In the genomic region with DNA sequence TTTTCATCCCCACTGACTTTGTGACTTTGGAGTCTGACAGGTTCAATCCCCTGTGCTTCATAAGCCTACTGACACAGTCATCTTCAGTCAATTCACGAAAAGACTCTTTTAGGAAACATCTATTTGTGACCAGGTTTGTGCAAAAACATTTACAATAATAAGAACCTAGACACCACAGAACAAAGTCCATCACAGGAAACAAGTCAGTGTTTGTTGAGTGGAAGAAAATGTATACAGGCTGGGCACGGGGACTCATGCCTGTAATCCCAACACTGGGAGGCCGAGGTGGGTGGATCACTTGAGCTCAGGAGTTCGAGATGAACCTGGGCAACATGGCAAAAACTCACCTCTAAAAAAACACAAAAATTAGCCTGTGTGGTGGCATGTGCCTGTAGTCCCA, we compare ENCODE assay signal across 1 cellular context.
TF ChIP-seq lines count a peak whose summit lies in the region.

No MANE protein-coding gene starts in this region.

TF ChIP-seq in HepG2, 621 proteins besides CTCF, POLR2A, EP300 and RAD21 (continued from another document and continues in another):
- TF ChIP-seq, protein P1, sequence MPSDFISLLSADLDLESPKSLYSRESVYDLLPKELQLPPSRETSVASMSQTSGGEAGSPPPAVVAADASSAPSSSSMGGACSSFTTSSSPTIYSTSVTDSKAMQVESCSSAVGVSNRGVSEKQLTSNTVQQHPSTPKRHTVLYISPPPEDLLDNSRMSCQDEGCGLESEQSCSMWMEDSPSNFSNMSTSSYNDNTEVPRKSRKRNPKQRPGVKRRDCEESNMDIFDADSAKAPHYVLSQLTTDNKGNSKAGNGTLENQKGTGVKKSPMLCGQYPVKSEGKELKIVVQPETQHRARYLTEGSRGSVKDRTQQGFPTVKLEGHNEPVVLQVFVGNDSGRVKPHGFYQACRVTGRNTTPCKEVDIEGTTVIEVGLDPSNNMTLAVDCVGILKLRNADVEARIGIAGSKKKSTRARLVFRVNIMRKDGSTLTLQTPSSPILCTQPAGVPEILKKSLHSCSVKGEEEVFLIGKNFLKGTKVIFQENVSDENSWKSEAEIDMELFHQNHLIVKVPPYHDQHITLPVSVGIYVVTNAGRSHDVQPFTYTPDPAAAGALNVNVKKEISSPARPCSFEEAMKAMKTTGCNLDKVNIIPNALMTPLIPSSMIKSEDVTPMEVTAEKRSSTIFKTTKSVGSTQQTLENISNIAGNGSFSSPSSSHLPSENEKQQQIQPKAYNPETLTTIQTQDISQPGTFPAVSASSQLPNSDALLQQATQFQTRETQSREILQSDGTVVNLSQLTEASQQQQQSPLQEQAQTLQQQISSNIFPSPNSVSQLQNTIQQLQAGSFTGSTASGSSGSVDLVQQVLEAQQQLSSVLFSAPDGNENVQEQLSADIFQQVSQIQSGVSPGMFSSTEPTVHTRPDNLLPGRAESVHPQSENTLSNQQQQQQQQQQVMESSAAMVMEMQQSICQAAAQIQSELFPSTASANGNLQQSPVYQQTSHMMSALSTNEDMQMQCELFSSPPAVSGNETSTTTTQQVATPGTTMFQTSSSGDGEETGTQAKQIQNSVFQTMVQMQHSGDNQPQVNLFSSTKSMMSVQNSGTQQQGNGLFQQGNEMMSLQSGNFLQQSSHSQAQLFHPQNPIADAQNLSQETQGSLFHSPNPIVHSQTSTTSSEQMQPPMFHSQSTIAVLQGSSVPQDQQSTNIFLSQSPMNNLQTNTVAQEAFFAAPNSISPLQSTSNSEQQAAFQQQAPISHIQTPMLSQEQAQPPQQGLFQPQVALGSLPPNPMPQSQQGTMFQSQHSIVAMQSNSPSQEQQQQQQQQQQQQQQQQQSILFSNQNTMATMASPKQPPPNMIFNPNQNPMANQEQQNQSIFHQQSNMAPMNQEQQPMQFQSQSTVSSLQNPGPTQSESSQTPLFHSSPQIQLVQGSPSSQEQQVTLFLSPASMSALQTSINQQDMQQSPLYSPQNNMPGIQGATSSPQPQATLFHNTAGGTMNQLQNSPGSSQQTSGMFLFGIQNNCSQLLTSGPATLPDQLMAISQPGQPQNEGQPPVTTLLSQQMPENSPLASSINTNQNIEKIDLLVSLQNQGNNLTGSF (CRISPR knock-in tag; IDR thresholded peaks at IDR 0.05) = no peak
- TF ChIP-seq ELF3 (CRISPR knock-in tag; IDR thresholded peaks at IDR 0.05) = peak; percentile 38; the same call in 1 of the 2 replicates
- TF ChIP-seq CBFB (CRISPR knock-in tag; IDR thresholded peaks at IDR 0.05) = no peak
- no peak for TF ChIP-seq NCOR1 (IDR thresholded peaks at IDR 0.05; ENCODE audit: borderline replicate concordance, low read length)
- TF ChIP-seq ZNF629 (CRISPR knock-in tag; conservative IDR thresholded peaks at IDR 0.05) = no peak
- TF ChIP-seq ZNF317 (CRISPR knock-in tag; IDR thresholded peaks at IDR 0.05) = peak; percentile 44; the same call in 1 of the 2 replicates
- TF ChIP-seq ZFP62 (CRISPR knock-in tag; IDR thresholded peaks at IDR 0.05) = no peak
- no peak for TF ChIP-seq DNMT1 (CRISPR knock-in tag; IDR thresholded peaks at IDR 0.05)
- TF ChIP-seq, protein P2, sequence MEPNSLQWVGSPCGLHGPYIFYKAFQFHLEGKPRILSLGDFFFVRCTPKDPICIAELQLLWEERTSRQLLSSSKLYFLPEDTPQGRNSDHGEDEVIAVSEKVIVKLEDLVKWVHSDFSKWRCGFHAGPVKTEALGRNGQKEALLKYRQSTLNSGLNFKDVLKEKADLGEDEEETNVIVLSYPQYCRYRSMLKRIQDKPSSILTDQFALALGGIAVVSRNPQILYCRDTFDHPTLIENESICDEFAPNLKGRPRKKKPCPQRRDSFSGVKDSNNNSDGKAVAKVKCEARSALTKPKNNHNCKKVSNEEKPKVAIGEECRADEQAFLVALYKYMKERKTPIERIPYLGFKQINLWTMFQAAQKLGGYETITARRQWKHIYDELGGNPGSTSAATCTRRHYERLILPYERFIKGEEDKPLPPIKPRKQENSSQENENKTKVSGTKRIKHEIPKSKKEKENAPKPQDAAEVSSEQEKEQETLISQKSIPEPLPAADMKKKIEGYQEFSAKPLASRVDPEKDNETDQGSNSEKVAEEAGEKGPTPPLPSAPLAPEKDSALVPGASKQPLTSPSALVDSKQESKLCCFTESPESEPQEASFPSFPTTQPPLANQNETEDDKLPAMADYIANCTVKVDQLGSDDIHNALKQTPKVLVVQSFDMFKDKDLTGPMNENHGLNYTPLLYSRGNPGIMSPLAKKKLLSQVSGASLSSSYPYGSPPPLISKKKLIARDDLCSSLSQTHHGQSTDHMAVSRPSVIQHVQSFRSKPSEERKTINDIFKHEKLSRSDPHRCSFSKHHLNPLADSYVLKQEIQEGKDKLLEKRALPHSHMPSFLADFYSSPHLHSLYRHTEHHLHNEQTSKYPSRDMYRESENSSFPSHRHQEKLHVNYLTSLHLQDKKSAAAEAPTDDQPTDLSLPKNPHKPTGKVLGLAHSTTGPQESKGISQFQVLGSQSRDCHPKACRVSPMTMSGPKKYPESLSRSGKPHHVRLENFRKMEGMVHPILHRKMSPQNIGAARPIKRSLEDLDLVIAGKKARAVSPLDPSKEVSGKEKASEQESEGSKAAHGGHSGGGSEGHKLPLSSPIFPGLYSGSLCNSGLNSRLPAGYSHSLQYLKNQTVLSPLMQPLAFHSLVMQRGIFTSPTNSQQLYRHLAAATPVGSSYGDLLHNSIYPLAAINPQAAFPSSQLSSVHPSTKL (CRISPR knock-in tag; IDR thresholded peaks at IDR 0.05) = peak; percentile 87
- TF ChIP-seq, protein P3, sequence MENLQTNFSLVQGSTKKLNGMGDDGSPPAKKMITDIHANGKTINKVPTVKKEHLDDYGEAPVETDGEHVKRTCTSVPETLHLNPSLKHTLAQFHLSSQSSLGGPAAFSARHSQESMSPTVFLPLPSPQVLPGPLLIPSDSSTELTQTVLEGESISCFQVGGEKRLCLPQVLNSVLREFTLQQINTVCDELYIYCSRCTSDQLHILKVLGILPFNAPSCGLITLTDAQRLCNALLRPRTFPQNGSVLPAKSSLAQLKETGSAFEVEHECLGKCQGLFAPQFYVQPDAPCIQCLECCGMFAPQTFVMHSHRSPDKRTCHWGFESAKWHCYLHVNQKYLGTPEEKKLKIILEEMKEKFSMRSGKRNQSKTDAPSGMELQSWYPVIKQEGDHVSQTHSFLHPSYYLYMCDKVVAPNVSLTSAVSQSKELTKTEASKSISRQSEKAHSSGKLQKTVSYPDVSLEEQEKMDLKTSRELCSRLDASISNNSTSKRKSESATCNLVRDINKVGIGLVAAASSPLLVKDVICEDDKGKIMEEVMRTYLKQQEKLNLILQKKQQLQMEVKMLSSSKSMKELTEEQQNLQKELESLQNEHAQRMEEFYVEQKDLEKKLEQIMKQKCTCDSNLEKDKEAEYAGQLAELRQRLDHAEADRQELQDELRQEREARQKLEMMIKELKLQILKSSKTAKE (CRISPR knock-in tag; IDR thresholded peaks at IDR 0.05; ENCODE audit: borderline replicate concordance) = no peak
- 0 out of 2 replicates have a peak, but pooled peaks have one; percentile 44 for TF ChIP-seq ZFP36L1 (CRISPR knock-in tag; IDR thresholded peaks at IDR 0.05)
- no peak for TF ChIP-seq KMT2B (CRISPR knock-in tag; IDR thresholded peaks at IDR 0.05)
- no peak for TF ChIP-seq ZNF468 (CRISPR knock-in tag; IDR thresholded peaks at IDR 0.05)
- TF ChIP-seq TMF1 (CRISPR knock-in tag; IDR thresholded peaks at IDR 0.05; ENCODE audit: low read depth) = no peak
- TF ChIP-seq, protein P4, sequence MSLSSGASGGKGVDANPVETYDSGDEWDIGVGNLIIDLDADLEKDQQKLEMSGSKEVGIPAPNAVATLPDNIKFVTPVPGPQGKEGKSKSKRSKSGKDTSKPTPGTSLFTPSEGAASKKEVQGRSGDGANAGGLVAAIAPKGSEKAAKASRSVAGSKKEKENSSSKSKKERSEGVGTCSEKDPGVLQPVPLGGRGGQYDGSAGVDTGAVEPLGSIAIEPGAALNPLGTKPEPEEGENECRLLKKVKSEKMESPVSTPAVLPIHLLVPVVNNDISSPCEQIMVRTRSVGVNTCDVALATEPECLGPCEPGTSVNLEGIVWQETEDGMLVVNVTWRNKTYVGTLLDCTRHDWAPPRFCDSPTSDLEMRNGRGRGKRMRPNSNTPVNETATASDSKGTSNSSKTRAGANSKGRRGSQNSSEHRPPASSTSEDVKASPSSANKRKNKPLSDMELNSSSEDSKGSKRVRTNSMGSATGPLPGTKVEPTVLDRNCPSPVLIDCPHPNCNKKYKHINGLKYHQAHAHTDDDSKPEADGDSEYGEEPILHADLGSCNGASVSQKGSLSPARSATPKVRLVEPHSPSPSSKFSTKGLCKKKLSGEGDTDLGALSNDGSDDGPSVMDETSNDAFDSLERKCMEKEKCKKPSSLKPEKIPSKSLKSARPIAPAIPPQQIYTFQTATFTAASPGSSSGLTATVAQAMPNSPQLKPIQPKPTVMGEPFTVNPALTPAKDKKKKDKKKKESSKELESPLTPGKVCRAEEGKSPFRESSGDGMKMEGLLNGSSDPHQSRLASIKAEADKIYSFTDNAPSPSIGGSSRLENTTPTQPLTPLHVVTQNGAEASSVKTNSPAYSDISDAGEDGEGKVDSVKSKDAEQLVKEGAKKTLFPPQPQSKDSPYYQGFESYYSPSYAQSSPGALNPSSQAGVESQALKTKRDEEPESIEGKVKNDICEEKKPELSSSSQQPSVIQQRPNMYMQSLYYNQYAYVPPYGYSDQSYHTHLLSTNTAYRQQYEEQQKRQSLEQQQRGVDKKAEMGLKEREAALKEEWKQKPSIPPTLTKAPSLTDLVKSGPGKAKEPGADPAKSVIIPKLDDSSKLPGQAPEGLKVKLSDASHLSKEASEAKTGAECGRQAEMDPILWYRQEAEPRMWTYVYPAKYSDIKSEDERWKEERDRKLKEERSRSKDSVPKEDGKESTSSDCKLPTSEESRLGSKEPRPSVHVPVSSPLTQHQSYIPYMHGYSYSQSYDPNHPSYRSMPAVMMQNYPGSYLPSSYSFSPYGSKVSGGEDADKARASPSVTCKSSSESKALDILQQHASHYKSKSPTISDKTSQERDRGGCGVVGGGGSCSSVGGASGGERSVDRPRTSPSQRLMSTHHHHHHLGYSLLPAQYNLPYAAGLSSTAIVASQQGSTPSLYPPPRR (CRISPR knock-in tag; IDR thresholded peaks at IDR 0.05; ENCODE audit: borderline replicate concordance) = no peak
- no peak for TF ChIP-seq YEATS4 (CRISPR knock-in tag; IDR thresholded peaks at IDR 0.05; ENCODE audit: borderline replicate concordance)
- TF ChIP-seq TSC22D2 (CRISPR knock-in tag; IDR thresholded peaks at IDR 0.05; ENCODE audit: borderline replicate concordance) = no peak
- no peak for TF ChIP-seq U2AF1 (optimal IDR thresholded peaks at IDR 0.05; ENCODE audit: low read depth, low read length)
- no peak for TF ChIP-seq ZNF749 (CRISPR knock-in tag; IDR thresholded peaks at IDR 0.05; ENCODE audit: borderline replicate concordance)
- TF ChIP-seq PAX8 (CRISPR knock-in tag; IDR thresholded peaks at IDR 0.05; ENCODE audit: borderline replicate concordance) = no peak
- TF ChIP-seq ZSCAN9 (CRISPR knock-in tag; IDR thresholded peaks at IDR 0.05; ENCODE audit: borderline replicate concordance) = 0 out of 2 replicates have a peak, but pooled peaks have one; percentile 57
- no peak for TF ChIP-seq ZNF879 (CRISPR knock-in tag; IDR thresholded peaks at IDR 0.05)
- TF ChIP-seq TGIF2 (CRISPR knock-in tag; IDR thresholded peaks at IDR 0.05) = no peak
- TF ChIP-seq TEAD3 (CRISPR knock-in tag; optimal IDR thresholded peaks at IDR 0.05; ENCODE audit: borderline replicate concordance) = no peak
- TF ChIP-seq, protein P5, sequence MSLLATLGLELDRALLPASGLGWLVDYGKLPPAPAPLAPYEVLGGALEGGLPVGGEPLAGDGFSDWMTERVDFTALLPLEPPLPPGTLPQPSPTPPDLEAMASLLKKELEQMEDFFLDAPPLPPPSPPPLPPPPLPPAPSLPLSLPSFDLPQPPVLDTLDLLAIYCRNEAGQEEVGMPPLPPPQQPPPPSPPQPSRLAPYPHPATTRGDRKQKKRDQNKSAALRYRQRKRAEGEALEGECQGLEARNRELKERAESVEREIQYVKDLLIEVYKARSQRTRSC (CRISPR knock-in tag; IDR thresholded peaks at IDR 0.05; ENCODE audit: low read depth) = no peak
- TF ChIP-seq FOXK2 (IDR thresholded peaks at IDR 0.05) = no peak
- TF ChIP-seq, protein P6, sequence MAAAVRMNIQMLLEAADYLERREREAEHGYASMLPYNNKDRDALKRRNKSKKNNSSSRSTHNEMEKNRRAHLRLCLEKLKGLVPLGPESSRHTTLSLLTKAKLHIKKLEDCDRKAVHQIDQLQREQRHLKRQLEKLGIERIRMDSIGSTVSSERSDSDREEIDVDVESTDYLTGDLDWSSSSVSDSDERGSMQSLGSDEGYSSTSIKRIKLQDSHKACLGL (CRISPR knock-in tag; IDR thresholded peaks at IDR 0.05) = no peak
- TF ChIP-seq POLR2AphosphoS5 (IDR thresholded peaks at IDR 0.05; ENCODE audit: low read depth, low read length) = no peak
- TF ChIP-seq BCL6 (CRISPR knock-in tag; IDR thresholded peaks at IDR 0.05) = peak; percentile 76
- TF ChIP-seq PHB2 (IDR thresholded peaks at IDR 0.05; ENCODE audit: partially characterized antibody) = no peak
- no peak for TF ChIP-seq ZNF660 (CRISPR knock-in tag; IDR thresholded peaks at IDR 0.05; ENCODE audit: borderline replicate concordance, low read depth)
- no peak for TF ChIP-seq ONECUT2 (CRISPR knock-in tag; IDR thresholded peaks at IDR 0.05)
- TF ChIP-seq HDAC2 (CRISPR knock-in tag; IDR thresholded peaks at IDR 0.05) = peak; percentile 57; the same call in 1 of the 2 replicates
- no peak for TF ChIP-seq ARNT2 (CRISPR knock-in tag; IDR thresholded peaks at IDR 0.05; ENCODE audit: low read depth)
- TF ChIP-seq, protein P7, sequence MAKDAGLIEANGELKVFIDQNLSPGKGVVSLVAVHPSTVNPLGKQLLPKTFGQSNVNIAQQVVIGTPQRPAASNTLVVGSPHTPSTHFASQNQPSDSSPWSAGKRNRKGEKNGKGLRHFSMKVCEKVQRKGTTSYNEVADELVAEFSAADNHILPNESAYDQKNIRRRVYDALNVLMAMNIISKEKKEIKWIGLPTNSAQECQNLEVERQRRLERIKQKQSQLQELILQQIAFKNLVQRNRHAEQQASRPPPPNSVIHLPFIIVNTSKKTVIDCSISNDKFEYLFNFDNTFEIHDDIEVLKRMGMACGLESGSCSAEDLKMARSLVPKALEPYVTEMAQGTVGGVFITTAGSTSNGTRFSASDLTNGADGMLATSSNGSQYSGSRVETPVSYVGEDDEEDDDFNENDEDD (CRISPR knock-in tag; IDR thresholded peaks at IDR 0.05; ENCODE audit: borderline replicate concordance) = no peak
- no peak for TF ChIP-seq XRCC5 (optimal IDR thresholded peaks at IDR 0.05; ENCODE audit: low read length)
- no peak for TF ChIP-seq CC2D1A (CRISPR knock-in tag; IDR thresholded peaks at IDR 0.05)
- no peak for TF ChIP-seq ZNF251 (CRISPR knock-in tag; IDR thresholded peaks at IDR 0.05)
- TF ChIP-seq KAT7 (CRISPR knock-in tag; IDR thresholded peaks at IDR 0.05; ENCODE audit: borderline replicate concordance) = 0 out of 2 replicates have a peak, but pooled peaks have one; percentile 26
- TF ChIP-seq SSRP1 (CRISPR knock-in tag; IDR thresholded peaks at IDR 0.05) = peak; percentile 43; the same call in 1 of the 2 replicates
- no peak for TF ChIP-seq NR2F6 (IDR thresholded peaks at IDR 0.05)
- TF ChIP-seq NR2F6 (CRISPR knock-in tag; IDR thresholded peaks at IDR 0.05) = no peak
- no peak for TF ChIP-seq REL (CRISPR knock-in tag; conservative IDR thresholded peaks at IDR 0.05)
- no peak for TF ChIP-seq ZNF337 (CRISPR knock-in tag; IDR thresholded peaks at IDR 0.05; ENCODE audit: borderline replicate concordance, low read depth)
- TF ChIP-seq ZSCAN22 (CRISPR knock-in tag; IDR thresholded peaks at IDR 0.05) = no peak
- no peak for TF ChIP-seq GTF3A (CRISPR knock-in tag; conservative IDR thresholded peaks at IDR 0.05)
- TF ChIP-seq ZNF550 (CRISPR knock-in tag; IDR thresholded peaks at IDR 0.05; ENCODE audit: borderline replicate concordance) = no peak
- TF ChIP-seq DPF2 (CRISPR knock-in tag; IDR thresholded peaks at IDR 0.05; ENCODE audit: borderline replicate concordance, low read depth) = peak; percentile 63; the same call in 1 of the 2 replicates
